In genomic region chr11:819129-819931, GRCh38 we compare ENCODE assay signal across 8 cellular contexts. TPM values are rescaled to one million over a fixed set of nuclear protein-coding genes. Genes with fewer than 3 reads are reported as not detected.
A peak's percentile ranks its signal among the peaks of the same experiment; 100 is the strongest.
DNase-seq lines count a peak whose midpoint lies in the region; ATAC-seq, FAIRE-seq and TF ChIP-seq lines count a peak whose summit lies in the region.

No MANE protein-coding gene starts in this region.

- intact Hi-C loops in kidney (cut with DNase I): no loop called here

- peak overlapping the region; percentile 29 to 82 for H3K9ac ChIP-seq in kidney (ENCODE audit: low read length in 2 of 2)

- FAIRE-seq in kidney (lab: Jason Lieb, UNC): no peak

- H3K36me3 Mint-ChIP-seq in central memory CD8-positive, alpha-beta T cell (ENCODE audit: insufficient read depth): peaks cover 25% of the 10 kb centered on the region

- peak overlapping the region; percentile 72 for H3K4me3 ChIP-seq in AG04449 (ENCODE audit: low read depth, low read length)
- peak overlapping the region; percentile 52 to 84 for H3K4me3 ChIP-seq in kidney (ENCODE audit: low read length in 2 of 2)

- no peaks in the 10 kb centered on the region for H3K9me3 ChIP-seq in kidney (ENCODE audit: control insufficient read depth in 1 of 2, low read length in 2 of 2)

- POLR2A ChIA-PET in AG04449 (lab: Yijun Ruan, JAX): interaction anchor here (0.7 to 4.6 kb wide), 15 partner anchors 8 to 123 kb away, joined by 3 to 96 read pairs (median 6); partner anchors contain the start of genes CD151, PIDD1, RPLP2 and TMEM80

- ATAC-seq in GM18861 (IDR thresholded peaks at IDR 0.05; ENCODE audit: unreplicated experiment) (peak; percentile 49), HG03066 (IDR thresholded peaks at IDR 0.05; ENCODE audit: low read depth, unreplicated experiment) (peak; percentile 72)
- ATAC-seq in activated CD4-positive, CD25-positive, alpha-beta regulatory T cell treated with anti-CD3 and anti-CD28 coated beads, Interleukin-2, amount 50 U/mL, for 24 hours: peak; percentile 71 to 79
- ATAC-seq in central memory CD8-positive, alpha-beta T cell (replicated peaks; ENCODE audit: extremely low read depth, poor library complexity, severe bottlenecking): peak; percentile 72

- CTCF ChIA-PET in AG04449 (lab: Yijun Ruan, JAX): interaction anchor here (0.7 to 1.4 kb wide), 5 partner anchors 14 to 79 kb away, joined by 3 to 5 read pairs (median 4); no protein-coding TSS in a partner anchor

- peak overlapping the region; percentile 72 for H3K27ac Mint-ChIP-seq in central memory CD8-positive, alpha-beta T cell (ENCODE audit: low read depth)

- H3K27me3 Mint-ChIP-seq in central memory CD8-positive, alpha-beta T cell: no peaks in the 10 kb centered on the region

- peaks cover 23% of the 10 kb centered on the region for H3K4me1 Mint-ChIP-seq in central memory CD8-positive, alpha-beta T cell

- H3K36me3 ChIP-seq in kidney (ENCODE audit: control insufficient read depth in 1 of 2, insufficient read depth in 2 of 2, low read length in 2 of 2): peaks cover 0 to 4% of the 10 kb centered on the region in 2 donors

- no peaks in the 10 kb centered on the region for H3K9me3 Mint-ChIP-seq in central memory CD8-positive, alpha-beta T cell

- TF ChIP-seq CTCF in AG04449 (IDR thresholded peaks at IDR 0.05; ENCODE audit: insufficient read depth, low read length, missing control alignments): peak; percentile 25
- TF ChIP-seq CTCF in kidney (IDR thresholded peaks at IDR 0.05; ENCODE audit: borderline replicate concordance, extremely low read depth, insufficient read depth): no peak

- DNase-seq in AG04449 (ENCODE audit: low read depth, low spot score) (no peak), NCI-H2196 treated with DMSO at 0.1 percent for 48 hours (lab: John Stamatoyannopoulos, UW; ENCODE audit: unreplicated experiment) (peak; percentile 83), kidney (peak; percentile 98)
- DNase-seq in central memory CD8-positive, alpha-beta T cell (ENCODE audit: low spot score in 2 of 2): peak; percentile 87 to 88
- peak; percentile 94 for DNase-seq in stimulated activated CD4-positive, alpha-beta T cell treated with anti-CD3 and anti-CD28 coated beads, Interleukin-15, amount 100 ng/mL, for 24 hours

- peaks cover 22 to 26% of the 10 kb centered on the region in 2 donors for H3K4me1 ChIP-seq in kidney (ENCODE audit: control insufficient read depth in 1 of 2, insufficient read depth in 1 of 2, low read depth in 1 of 2, low read length in 2 of 2)

- H3K4me3 Mint-ChIP-seq in central memory CD8-positive, alpha-beta T cell: peak overlapping the region; percentile 80

- peak overlapping the region; percentile 91 to 92 for H3K27ac ChIP-seq in kidney (ENCODE audit: low read depth in 2 of 2, low read length in 2 of 2)

RNA-seq across cellular contexts. Expression of gene PNPLA2, which starts 0.6 kb away (rescaled TPM):
- total RNA-seq in kidney: 173 TPM
- polyA plus RNA-seq in kidney (ENCODE audit: insufficient read depth, low read depth, low replicate concordance): 67.9 TPM

RNA-seq across cellular contexts. Expression of gene CRACR2B, which starts 8.4 kb away (rescaled TPM):
- 22.6 TPM for total RNA-seq in kidney
- polyA plus RNA-seq in kidney (ENCODE audit: insufficient read depth, low read depth, low replicate concordance): 16.5 TPM

RNA-seq across cellular contexts. Expression of gene RPLP2, which starts 9.6 kb away (rescaled TPM):
- 1,544 TPM for total RNA-seq in kidney
- 1,997 TPM for polyA plus RNA-seq in kidney (ENCODE audit: insufficient read depth, low read depth, low replicate concordance)

RNA-seq across cellular contexts. Expression of gene CD151, which starts 13.4 kb away (rescaled TPM):
- 476 TPM for total RNA-seq in kidney
- 379 TPM for polyA plus RNA-seq in kidney (ENCODE audit: insufficient read depth, low read depth, low replicate concordance)

RNA-seq across cellular contexts. Expression of gene PIDD1, which starts 14.3 kb away (rescaled TPM):
- 16.5 TPM for total RNA-seq in kidney
- 9.1 TPM for polyA plus RNA-seq in kidney (ENCODE audit: insufficient read depth, low read depth, low replicate concordance)
